In genomic region chr3:10299679-10300078, GRCh38 we compare ENCODE assay signal across 1 cellular context.
TF ChIP-seq lines count a peak whose summit lies in the region.

No MANE protein-coding gene starts in this region.

TF ChIP-seq in K562, 482 proteins besides CTCF, POLR2A, EP300 and RAD21:
- no peak for TF ChIP-seq CHCHD3 (CRISPR knock-in tag; IDR thresholded peaks at IDR 0.05)
- peak; percentile 25 for TF ChIP-seq POLR2B (IDR thresholded peaks at IDR 0.05; ENCODE audit: low read depth, partially characterized antibody)
- TF ChIP-seq U2AF2 (optimal IDR thresholded peaks at IDR 0.05; ENCODE audit: low read depth, low read length) = no peak
